Comparison of ENCODE assay signal across 22 cellular contexts in genomic region chr3:72384602-72385001, GRCh38.
DNase-seq lines count a peak whose midpoint lies in the region; ATAC-seq, FAIRE-seq and TF ChIP-seq lines count a peak whose summit lies in the region.
"Had no signal": no experiment of that assay in that cellular context is flagged by ENCODE, and none has a peak within 500 bp of the region (broad histone marks: within the 10 kb centered on the region; RNA-seq: fewer than 3 reads in every experiment).

No MANE protein-coding gene starts in this region.

- no peak overlapping the region for H3K27ac ChIP-seq in keratinocyte (ENCODE audit: control insufficient read depth, insufficient read depth, low read length)
- H3K27ac ChIP-seq: A549, ascending aorta, coronary artery, neural progenitor cell, stomach, uterus had no signal

- CTCF ChIA-PET in activated CD4-positive, alpha-beta T cell treated with anti-CD3 and anti-CD28 coated beads for 36 hours (lab: Charles Lee): interaction anchor here (0.6 to 1.4 kb wide), 3 partner anchors 10 to 127 kb away, joined by 3 to 5 read pairs (median 3); no protein-coding TSS in a partner anchor

- no peaks in the 10 kb centered on the region for H3K27me3 ChIP-seq in keratinocyte (ENCODE audit: control insufficient read depth, extremely low read depth, insufficient read depth, low read length)
- H3K27me3 ChIP-seq: ascending aorta, neural progenitor cell, stomach, uterus had no signal

- H3K9me3 Mint-ChIP-seq in activated CD4-positive, alpha-beta T cell treated with anti-CD3 and anti-CD28 coated beads for 36 hours (ENCODE audit: low read depth): no peaks in the 10 kb centered on the region
- no peaks in the 10 kb centered on the region for H3K9me3 Mint-ChIP-seq in stimulated activated memory B cell treated with anti-CD40 and anti-IgM and Interleukin-4, amounts not matched to agents 10 μg/mL and 1 μg/mL and 100 μg/mL, for 72 hours
- H3K9me3 Mint-ChIP-seq: activated CD4-positive, alpha-beta memory T cell treated with anti-CD3 and anti-CD28 coated beads for 36 hours; CD14-positive monocyte had no signal

- H3K27ac Mint-ChIP-seq in activated CD4-positive, alpha-beta T cell treated with anti-CD3 and anti-CD28 coated beads for 36 hours: no peak overlapping the region
- peak overlapping the region; percentile 61 for H3K27ac Mint-ChIP-seq in T-helper 17 cell
- H3K27ac Mint-ChIP-seq in stimulated activated memory B cell treated with anti-CD40 and anti-IgM and Interleukin-4, amounts not matched to agents 10 μg/mL and 1 μg/mL and 100 μg/mL, for 72 hours: no peak overlapping the region
- H3K27ac Mint-ChIP-seq: neural progenitor cell had no signal

- H3K27me3 Mint-ChIP-seq in activated CD4-positive, alpha-beta T cell treated with anti-CD3 and anti-CD28 coated beads for 36 hours: no peaks in the 10 kb centered on the region
- H3K27me3 Mint-ChIP-seq in T-helper 17 cell: no peaks in the 10 kb centered on the region
- no peaks in the 10 kb centered on the region for H3K27me3 Mint-ChIP-seq in stimulated activated memory B cell treated with anti-CD40 and anti-IgM and Interleukin-4, amounts not matched to agents 10 μg/mL and 1 μg/mL and 100 μg/mL, for 72 hours
- H3K27me3 Mint-ChIP-seq: activated CD4-positive, alpha-beta memory T cell treated with anti-CD3 and anti-CD28 coated beads for 36 hours had no signal

- peaks cover 94% of the 10 kb centered on the region for H3K4me1 Mint-ChIP-seq in activated CD4-positive, alpha-beta T cell treated with anti-CD3 and anti-CD28 coated beads for 36 hours
- peaks cover 57% of the 10 kb centered on the region for H3K4me1 Mint-ChIP-seq in T-helper 17 cell
- peaks cover 77% of the 10 kb centered on the region for H3K4me1 Mint-ChIP-seq in stimulated activated memory B cell treated with anti-CD40 and anti-IgM and Interleukin-4, amounts not matched to agents 10 μg/mL and 1 μg/mL and 100 μg/mL, for 72 hours

- POLR2A ChIA-PET in activated CD4-positive, alpha-beta T cell treated with anti-CD3 and anti-CD28 coated beads for 36 hours (lab: Charles Lee): interaction anchor here (0.6 to 0.7 kb wide), 2 partner anchors 148 to 155 kb away, joined by 3 to 6 read pairs; no protein-coding TSS in a partner anchor

- no peak overlapping the region for H2AFZ ChIP-seq in keratinocyte (ENCODE audit: control insufficient read depth, low read length)
- H2AFZ ChIP-seq: neural progenitor cell had no signal

- H3K4me3 ChIP-seq in keratinocyte (ENCODE audit: control insufficient read depth in 2 of 3, extremely low read depth in 1 of 3, insufficient read depth in 2 of 3, low read depth in 1 of 3, low read length in 3 of 3): no peak overlapping the region
- H3K4me3 ChIP-seq: A549, ascending aorta, coronary artery, neural progenitor cell, stomach, uterus had no signal

- no peak overlapping the region for H3K9ac ChIP-seq in keratinocyte (ENCODE audit: control insufficient read depth, extremely low read depth, insufficient read depth, low read length)
- H3K9ac ChIP-seq: neural progenitor cell had no signal

- peak; percentile 26 for ATAC-seq in activated CD4-positive, alpha-beta T cell treated with anti-CD3 and anti-CD28 coated beads for 36 hours
- ATAC-seq in GM19395 (IDR thresholded peaks at IDR 0.05; ENCODE audit: unreplicated experiment) (peak; percentile 71), T-helper 17 cell (no peak), HG02973 (IDR thresholded peaks at IDR 0.05; ENCODE audit: unreplicated experiment) (no peak)
- ATAC-seq in stimulated activated memory B cell treated with anti-CD40 and anti-IgM and Interleukin-4, amounts not matched to agents 10 μg/mL and 1 μg/mL and 100 μg/mL, for 72 hours: no peak
- ATAC-seq: A549 had no signal

- no peak for TF ChIP-seq CTCF in keratinocyte (optimal IDR thresholded peaks at IDR 0.05 in 1 of 3, IDR thresholded peaks at IDR 0.05 in 1 of 3, conservative IDR thresholded peaks at IDR 0.05 in 1 of 3; ENCODE audit: extremely low read depth in 1 of 3, insufficient read depth in 2 of 3, low read length in 3 of 3)

- peaks cover 33% of the 10 kb centered on the region for H3K4me1 ChIP-seq in keratinocyte (ENCODE audit: control insufficient read depth, extremely low read depth, insufficient read depth, low read length)
- H3K4me1 ChIP-seq: uterus had no signal

- intact Hi-C loops in activated CD4-positive, alpha-beta T cell treated with anti-CD3 and anti-CD28 coated beads for 36 hours (cut with DNase I, micrococcal nuclease): loop anchor here in 1 of 2 experiments (2.0 kb wide), 1 partner anchor 42 kb away; no protein-coding TSS in a partner anchor

- peaks cover 72% of the 10 kb centered on the region for H3K79me2 ChIP-seq in keratinocyte (ENCODE audit: control insufficient read depth, insufficient read depth, low read length)

- peaks cover 26% of the 10 kb centered on the region for H4K20me1 ChIP-seq in keratinocyte (ENCODE audit: control insufficient read depth, extremely low read depth, insufficient read depth, low read length)

- no peak for DNase-seq in activated CD4-positive, alpha-beta T cell treated with anti-CD3 and anti-CD28 coated beads for 36 hours
- DNase-seq in activated CD4-positive, alpha-beta T cell treated with anti-CD3 and anti-CD28 coated beads, Interleukin-2, amount 50 U/mL, for 4 hours: no peak
- DNase-seq in T-helper 17 cell: no peak
- DNase-seq in keratinocyte (ENCODE audit: low read depth, low spot score): no peak
- no peak for DNase-seq in glomerular visceral epithelial cell (ENCODE audit: extremely low spot score)
- DNase-seq: activated CD4-positive, alpha-beta memory T cell treated with anti-CD3 and anti-CD28 coated beads for 36 hours; DND-41; glutamatergic neuron; islet precursor cell; mesenchymal stem cell; retina; stomach; SW 1271; uterus had no signal

- peaks cover 13% of the 10 kb centered on the region for H3K36me3 Mint-ChIP-seq in activated CD4-positive, alpha-beta T cell treated with anti-CD3 and anti-CD28 coated beads for 36 hours (ENCODE audit: low read depth)
- H3K36me3 Mint-ChIP-seq in T-helper 17 cell (ENCODE audit: low read depth): no peaks in the 10 kb centered on the region
- no peaks in the 10 kb centered on the region for H3K36me3 Mint-ChIP-seq in stimulated activated memory B cell treated with anti-CD40 and anti-IgM and Interleukin-4, amounts not matched to agents 10 μg/mL and 1 μg/mL and 100 μg/mL, for 72 hours

- no peaks in the 10 kb centered on the region for H3K36me3 ChIP-seq in keratinocyte (ENCODE audit: control insufficient read depth in 2 of 2, extremely low read depth in 1 of 2, insufficient read depth in 2 of 2, low read length in 2 of 2)
- H3K36me3 ChIP-seq: ascending aorta, neural progenitor cell, stomach, uterus had no signal

- peak overlapping the region; percentile 15 for H3K4me2 ChIP-seq in keratinocyte (ENCODE audit: control insufficient read depth, extremely low read depth, insufficient read depth, low read depth, low read length)
- H3K4me2 ChIP-seq: A549, neural progenitor cell had no signal

- FAIRE-seq in keratinocyte (lab: Jason Lieb, UNC): no peak
- FAIRE-seq: A549 had no signal

- H3K9me1 ChIP-seq in keratinocyte (ENCODE audit: control insufficient read depth, extremely low read depth, insufficient read depth, low read length): peaks cover 9% of the 10 kb centered on the region

- no peak overlapping the region for H3K4me3 Mint-ChIP-seq in activated CD4-positive, alpha-beta T cell treated with anti-CD3 and anti-CD28 coated beads for 36 hours
- H3K4me3 Mint-ChIP-seq in T-helper 17 cell: no peak overlapping the region
- no peak overlapping the region for H3K4me3 Mint-ChIP-seq in stimulated activated memory B cell treated with anti-CD40 and anti-IgM and Interleukin-4, amounts not matched to agents 10 μg/mL and 1 μg/mL and 100 μg/mL, for 72 hours
- H3K4me3 Mint-ChIP-seq: activated CD4-positive, alpha-beta memory T cell treated with anti-CD3 and anti-CD28 coated beads for 36 hours; CD14-positive monocyte; neural progenitor cell had no signal

- dilution Hi-C loops in keratinocyte (cut with MboI; ENCODE audit: extremely low pct_ligation_motif_present, low sequenced_read_pairs): no loop called here

- H3K9me3 ChIP-seq in T-helper 17 cell (ENCODE audit: control insufficient read depth, low read length, poor library complexity, severe bottlenecking) (no peaks in the 10 kb centered on the region), keratinocyte (ENCODE audit: control insufficient read depth, low read depth, low read length) (no peaks in the 10 kb centered on the region)
- H3K9me3 ChIP-seq: A549, ascending aorta, stomach, uterus had no signal

Comparison
In these comparisons a context has a peak if more than half of its experiments do, and no peak if none do; other contexts are left out.
1. ATAC-seq: peak in activated CD4-positive, alpha-beta T cell treated with anti-CD3 and anti-CD28 coated beads for 36 hours (single experiment) and GM19395 (single experiment); none in T-helper 17 cell (single experiment), stimulated activated memory B cell treated with anti-CD40 and anti-IgM and Interleukin-4, amounts not matched to agents 10 μg/mL and 1 μg/mL and 100 μg/mL, for 72 hours (single experiment) and HG02973 (single experiment).